Comparison of ENCODE assay signal across 8 cellular contexts in the genomic region with DNA sequence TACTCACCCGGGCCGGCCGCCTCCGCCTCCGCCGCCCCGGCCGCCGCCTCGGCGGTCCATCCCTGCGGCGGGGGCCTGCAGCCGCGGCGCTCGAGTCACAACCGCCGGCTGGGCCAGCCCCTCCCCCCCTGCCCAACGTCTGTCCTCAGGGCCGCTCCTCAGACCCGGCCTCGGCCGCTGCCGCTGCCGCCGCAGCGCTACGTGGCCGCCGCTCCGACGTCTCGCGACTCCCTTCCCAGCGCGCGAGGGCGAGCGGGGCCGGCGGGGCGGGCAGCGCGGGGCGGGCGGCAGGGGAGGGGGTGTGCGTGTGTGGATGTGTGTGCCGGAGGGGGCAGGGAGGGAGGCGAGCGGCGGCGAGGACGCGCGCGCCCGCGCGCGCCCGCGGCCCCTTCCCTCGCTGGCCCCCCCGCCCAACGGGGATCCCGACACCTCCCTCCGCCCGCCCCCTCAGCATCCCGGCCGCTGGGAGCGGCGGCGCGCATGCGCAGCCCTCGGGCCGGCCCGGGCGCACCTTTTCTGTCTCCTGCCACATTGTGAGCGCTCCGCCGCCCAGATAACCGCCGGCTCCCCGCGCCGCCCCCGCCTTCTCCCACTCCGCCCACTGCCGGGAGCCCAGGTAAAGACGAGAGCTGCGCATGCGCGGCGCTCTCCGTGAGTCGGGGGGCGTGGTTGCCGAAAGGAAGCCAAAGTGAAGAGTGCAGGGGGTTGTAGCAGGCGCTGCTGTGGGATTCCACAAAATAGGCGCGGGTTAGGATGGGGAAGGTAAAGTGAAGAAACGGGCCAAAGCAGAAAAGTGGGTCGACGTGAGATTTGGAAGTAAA. TPM values are rescaled to one million over a fixed set of nuclear protein-coding genes. Genes with fewer than 3 reads are reported as not detected.
DNase-seq lines count a peak whose midpoint lies in the region; ATAC-seq and TF ChIP-seq lines count a peak whose summit lies in the region.

A gene (minus strand): TSS at position 349 of the 821 bp plus-strand sequence. CDS start 44,525 bp downstream, outside the sequence.

- peak; percentile 52 for TF ChIP-seq POLR2A in Raji (IDR thresholded peaks at IDR 0.05; ENCODE audit: insufficient read depth, low read depth, low read length)

- H3K27me3 ChIP-seq in neural cell (ENCODE audit: insufficient read depth, low read depth, low read length): no peaks in the 10 kb centered on the region

- peak within 1 kb of the TSS; percentile 90 for H3K27ac ChIP-seq in neural cell (ENCODE audit: low read length)

- peak; percentile 75 for ATAC-seq in stimulated activated naive CD8-positive, alpha-beta T cell treated with anti-CD3 and anti-CD28 coated beads, Interleukin-15, amount 100 ng/mL, for 72 hours

- no peaks in the 10 kb centered on the region for H3K9me3 Mint-ChIP-seq in stimulated activated naive CD8-positive, alpha-beta T cell treated with anti-CD3 and anti-CD28 coated beads, Interleukin-15, amount 100 ng/mL, for 72 hours

- TF ChIP-seq EP300 in neural cell (conservative IDR thresholded peaks at IDR 0.05; ENCODE audit: poor library complexity, severe bottlenecking): peak; percentile 19

- no peaks in the 10 kb centered on the region for H3F3A ChIP-seq in neural cell (ENCODE audit: insufficient read depth, low read length, poor library complexity, severe bottlenecking)

- H3K27me3 Mint-ChIP-seq in stimulated activated naive CD8-positive, alpha-beta T cell treated with anti-CD3 and anti-CD28 coated beads, Interleukin-15, amount 100 ng/mL, for 72 hours: no peaks in the 10 kb centered on the region

- peak within 1 kb of the TSS; percentile 99 for H3K9ac ChIP-seq in neural cell (ENCODE audit: low read length)

- H3K9me2 ChIP-seq in neural cell (ENCODE audit: insufficient read depth, low read length): no peaks in the 10 kb centered on the region

- peak within 1 kb of the TSS; percentile 82 to 95 for H3K27ac Mint-ChIP-seq in stimulated activated naive CD8-positive, alpha-beta T cell treated with anti-CD3 and anti-CD28 coated beads, Interleukin-15, amount 100 ng/mL, for 72 hours

- H3K79me2 ChIP-seq in neural cell (replicated peaks; ENCODE audit: insufficient read depth, low read length): peaks cover 36% of the 10 kb centered on the region

- H2AFZ ChIP-seq in neural cell (ENCODE audit: low read depth, low read length): peak within 1 kb of the TSS; percentile 76

- no peaks in the 10 kb centered on the region for H3K9me3 ChIP-seq in neural cell (ENCODE audit: low read length)

- H3K4me3 Mint-ChIP-seq in stimulated activated naive CD8-positive, alpha-beta T cell treated with anti-CD3 and anti-CD28 coated beads, Interleukin-15, amount 100 ng/mL, for 72 hours: peak within 1 kb of the TSS; percentile 79 to 92

- peak within 1 kb of the TSS; percentile 35 for H3K4me2 ChIP-seq in neural cell (ENCODE audit: low read length)

- no peak for TF ChIP-seq CTCF in neural cell (IDR thresholded peaks at IDR 0.05; ENCODE audit: poor library complexity, severe bottlenecking)

- DNase-seq in Daoy (ENCODE audit: low read depth) (peak; percentile 89), H4 (ENCODE audit: low spot score) (peak; percentile 86), M059J (ENCODE audit: low read depth) (peak; percentile 91), fibroblast of the conjunctiva (ENCODE audit: low read depth) (peak; percentile 53)
- peak; percentile 97 for DNase-seq in activated effector memory CD4-positive, alpha-beta T cell treated with anti-CD3 and anti-CD28 coated beads, Interleukin-2, amount 50 U/mL, for 16 hours
- DNase-seq in stimulated activated naive CD8-positive, alpha-beta T cell treated with anti-CD3 and anti-CD28 coated beads, Interleukin-15, amount 100 ng/mL, for 72 hours: peak; percentile 87 to 91

- H3K4me3 ChIP-seq in neural cell (ENCODE audit: low read length): peak within 1 kb of the TSS; percentile 70

- H4K20me1 ChIP-seq in neural cell (ENCODE audit: insufficient read depth): no peaks in the 10 kb centered on the region

- H3K36me3 ChIP-seq in neural cell (ENCODE audit: insufficient read depth, low read length): no peaks in the 10 kb centered on the region

- peaks cover 50% of the 10 kb centered on the region for H3K4me1 Mint-ChIP-seq in stimulated activated naive CD8-positive, alpha-beta T cell treated with anti-CD3 and anti-CD28 coated beads, Interleukin-15, amount 100 ng/mL, for 72 hours

- no peak for TF ChIP-seq RAD21 in neural cell (conservative IDR thresholded peaks at IDR 0.05)

TF ChIP-seq in neural cell, 6 proteins besides CTCF, POLR2A, EP300 and RAD21:
- TF ChIP-seq POLR2AphosphoS5 (IDR thresholded peaks at IDR 0.05) (peak; percentile 84), TAF1 (IDR thresholded peaks at IDR 0.05; ENCODE audit: low read depth) (peak; percentile 25), MXI1 (conservative IDR thresholded peaks at IDR 0.05; ENCODE audit: poor library complexity, severe bottlenecking) (peak; percentile 24), EZH2 (IDR thresholded peaks at IDR 0.05; ENCODE audit: borderline replicate concordance, insufficient read depth, low read length, poor library complexity, severe bottlenecking) (no peak), SMC3 (conservative IDR thresholded peaks at IDR 0.05; ENCODE audit: poor library complexity) (no peak)
TF ChIP-seq in neural cell: peak in this region for 3.

RNA-seq across cellular contexts. Expression of the gene that starts here (rescaled TPM):
- total RNA-seq in Daoy (2014; rRNA removed; shearing (Covaris generic)): 4.5 and 6.8 TPM in 2 replicates
- total RNA-seq in H4 (2014; rRNA removed; shearing (Covaris generic)): 13.4 and 18.3 TPM in 2 replicates
- total RNA-seq in M059J (2014; rRNA removed; shearing (Covaris generic)): 12.3 and 19.1 TPM in 2 replicates
- polyA plus RNA-seq in neural cell: 16.8 and 26.7 TPM in 2 replicates
- 48.5 and 64.0 TPM in 2 replicates for polyA minus RNA-seq in neural cell

Comparison
In these comparisons a context has a peak if more than half of its experiments do, and no peak if none do; other contexts are left out.
1. Peak in every context shown above with its lines: DNase-seq, ATAC-seq, H3K4me3 ChIP-seq and H3K27ac ChIP-seq.